Comparison of ENCODE assay signal across 18 cellular contexts in the genomic region with DNA sequence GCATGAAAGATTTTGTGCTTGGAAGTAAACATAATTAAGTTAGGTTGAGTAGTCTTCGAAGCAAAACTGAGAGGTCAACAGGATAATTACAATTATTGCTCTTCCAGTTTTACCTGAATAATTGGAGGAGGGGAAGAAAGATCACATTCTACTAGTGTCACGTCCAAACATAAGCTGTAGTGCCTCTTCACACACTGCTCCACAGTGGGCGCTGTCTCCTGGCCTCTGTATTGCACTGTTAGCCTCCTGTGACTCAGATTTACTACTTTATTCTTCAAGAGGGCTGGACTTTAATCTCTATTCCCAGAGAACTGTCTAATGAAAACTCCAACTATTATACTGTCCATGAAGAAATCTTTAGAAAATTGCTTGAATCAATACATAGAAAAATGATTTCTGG.
"Had no signal": no experiment of that assay in that cellular context is flagged by ENCODE, and none has a peak within 500 bp of the region (broad histone marks: within the 10 kb centered on the region; RNA-seq: fewer than 3 reads in every experiment).

No MANE protein-coding gene starts in this region.

- DNase-seq: activated CD4-positive, alpha-beta T cell treated with anti-CD3 and anti-CD28 coated beads for 4 hours; activated CD8-positive, alpha-beta memory T cell treated with anti-CD3 and anti-CD28 coated beads, Interleukin-2, amount 50 U/mL, for 4 hours; activated CD8-positive, alpha-beta T cell treated with anti-CD3 and anti-CD28 coated beads for 36 hours; activated T-cell treated with anti-CD3 and anti-CD28 coated beads, Interleukin-2, amount 50 U/mL, for 72 hours; aorta; colonic mucosa; hypothalamus; ovary; sigmoid colon; stimulated activated CD4-positive, alpha-beta T cell treated with anti-CD3 and anti-CD28 coated beads, Interleukin-4, amount 100 ng/mL, for 1 hour; stimulated activated CD8-positive, alpha-beta memory T cell treated with anti-CD3 and anti-CD28 coated beads, Interleukin-4, amount 100 ng/mL, for 48 hours; stimulated activated naive CD8-positive, alpha-beta T cell treated with anti-CD3 and anti-CD28 coated beads, Interleukin-15, amount 100 ng/mL, for 72 hours; T1000; testis; upper lobe of right lung had no signal

- H3K27me3 Mint-ChIP-seq: activated CD8-positive, alpha-beta T cell treated with anti-CD3 and anti-CD28 coated beads for 36 hours; stimulated activated naive CD8-positive, alpha-beta T cell treated with anti-CD3 and anti-CD28 coated beads, Interleukin-15, amount 100 ng/mL, for 72 hours had no signal

- FAIRE-seq: endothelial cell of umbilical vein had no signal

- H3K4me1 Mint-ChIP-seq: neural crest cell; stimulated activated naive CD8-positive, alpha-beta T cell treated with anti-CD3 and anti-CD28 coated beads, Interleukin-15, amount 100 ng/mL, for 72 hours had no signal

- H3K9me3 ChIP-seq: colonic mucosa, ovary, sigmoid colon, testis, upper lobe of right lung had no signal

- H3K27ac ChIP-seq: colonic mucosa, ovary, sigmoid colon, testis, upper lobe of right lung, VCaP had no signal

- H3K27ac Mint-ChIP-seq: activated CD8-positive, alpha-beta T cell treated with anti-CD3 and anti-CD28 coated beads for 36 hours; activated T-cell treated with anti-CD3 and anti-CD28 coated beads, Interleukin-2, amount 50 U/mL, for 72 hours; stimulated activated naive CD8-positive, alpha-beta T cell treated with anti-CD3 and anti-CD28 coated beads, Interleukin-15, amount 100 ng/mL, for 72 hours had no signal

- H3K27me3 ChIP-seq: colonic mucosa, ovary, sigmoid colon, testis, upper lobe of right lung had no signal

- H3K4me3 ChIP-seq: colonic mucosa, ovary, sigmoid colon, testis, upper lobe of right lung had no signal

- H3K36me3 ChIP-seq: colonic mucosa, ovary, sigmoid colon, upper lobe of right lung had no signal

- ATAC-seq: activated CD8-positive, alpha-beta T cell treated with anti-CD3 and anti-CD28 coated beads for 36 hours; activated T-cell treated with anti-CD3 and anti-CD28 coated beads, Interleukin-2, amount 50 U/mL, for 72 hours; stimulated activated naive CD8-positive, alpha-beta T cell treated with anti-CD3 and anti-CD28 coated beads, Interleukin-15, amount 100 ng/mL, for 72 hours; upper lobe of right lung had no signal

- H3K4me3 Mint-ChIP-seq: activated CD8-positive, alpha-beta T cell treated with anti-CD3 and anti-CD28 coated beads for 36 hours; activated T-cell treated with anti-CD3 and anti-CD28 coated beads, Interleukin-2, amount 50 U/mL, for 72 hours; neural crest cell; stimulated activated naive CD8-positive, alpha-beta T cell treated with anti-CD3 and anti-CD28 coated beads, Interleukin-15, amount 100 ng/mL, for 72 hours had no signal

- H3K4me1 ChIP-seq: colonic mucosa, testis, upper lobe of right lung had no signal
